Comparison of ENCODE assay signal across 8 cellular contexts in genomic region chr14:34227834-34228662, GRCh38.
A peak's percentile ranks its signal among the peaks of the same experiment; 100 is the strongest.
DNase-seq lines count a peak whose midpoint lies in the region; ATAC-seq and TF ChIP-seq lines count a peak whose summit lies in the region.

No MANE protein-coding gene starts in this region.

- H3K27me3 Mint-ChIP-seq in activated naive CD8-positive, alpha-beta T cell treated with anti-CD3 and anti-CD28 coated beads, Interleukin-2, amount 10 ng/mL, durations not matched to agents 7 days and 5 days = peaks cover 24% of the 10 kb centered on the region

- H3K79me2 ChIP-seq in GM23248 (ENCODE audit: insufficient read depth) = no peaks in the 10 kb centered on the region
- H3K79me2 ChIP-seq in Loucy (ENCODE audit: insufficient read depth, low read length) = no peaks in the 10 kb centered on the region

- H3K4me1 ChIP-seq in GM23248 (ENCODE audit: insufficient read depth) = no peaks in the 10 kb centered on the region; the same call in 1 of the 2 replicates
- no peaks in the 10 kb centered on the region for H3K4me1 ChIP-seq in Loucy (ENCODE audit: insufficient read depth, low read length, poor library complexity, severe bottlenecking)

- H3F3A ChIP-seq in GM23248 (ENCODE audit: insufficient read depth) (no peaks in the 10 kb centered on the region), Loucy (ENCODE audit: low read depth) (no peaks in the 10 kb centered on the region)

- H3K27ac Mint-ChIP-seq in activated naive CD8-positive, alpha-beta T cell treated with anti-CD3 and anti-CD28 coated beads, Interleukin-2, amount 10 ng/mL, durations not matched to agents 7 days and 5 days = peak overlapping the region; percentile 18

- H3K9me3 ChIP-seq in GM23248 (ENCODE audit: low read depth) = no peaks in the 10 kb centered on the region
- H3K9me3 ChIP-seq in Loucy (ENCODE audit: insufficient read depth, low read depth, low read length) = no peaks in the 10 kb centered on the region

- no peak overlapping the region for H3K27ac ChIP-seq in GM23248

- POLR2A ChIA-PET in activated naive CD8-positive, alpha-beta T cell treated with anti-CD3 and anti-CD28 coated beads, Interleukin-2, amount 10 ng/mL, durations not matched to agents 7 days and 5 days (lab: Charles Lee) = no interaction called here

- 33 to 36% methylated on average over 22 of the region's 22 CpGs for WGBS in GM23248 (ENCODE audit: low coverage in 1 of 2, low lambda C conversion rate in 2 of 2, missing lambda C conversion rate in 2 of 2), 2 experiments

- peak overlapping the region; percentile 11 for H3K4me3 Mint-ChIP-seq in activated naive CD8-positive, alpha-beta T cell treated with anti-CD3 and anti-CD28 coated beads, Interleukin-2, amount 10 ng/mL, durations not matched to agents 7 days and 5 days

- H4K20me1 ChIP-seq in GM23248 (ENCODE audit: insufficient read depth) = no peaks in the 10 kb centered on the region
- H4K20me1 ChIP-seq in Loucy (ENCODE audit: insufficient read depth, low read length, poor library complexity, severe bottlenecking) = no peaks in the 10 kb centered on the region

- H2AFZ ChIP-seq in GM23248 (peak overlapping the region; percentile 45; the same call in 1 of the 2 replicates), Loucy (ENCODE audit: low read length) (peak overlapping the region; percentile 38)

- H3K4me1 Mint-ChIP-seq in activated naive CD8-positive, alpha-beta T cell treated with anti-CD3 and anti-CD28 coated beads, Interleukin-2, amount 10 ng/mL, durations not matched to agents 7 days and 5 days = peaks cover 5% of the 10 kb centered on the region

- H3K9me2 ChIP-seq in GM23248 (ENCODE audit: insufficient read depth) (no peaks in the 10 kb centered on the region), Loucy (replicated peaks; ENCODE audit: low read depth, low read length) (no peaks in the 10 kb centered on the region)

- in situ Hi-C loops in GM23248 (cut with MboI) = no loop called here

- H3K9ac ChIP-seq in GM23248 (peak overlapping the region; percentile 37; the same call in 1 of the 2 replicates), Loucy (ENCODE audit: low read depth, low read length, poor library complexity, severe bottlenecking) (no peak overlapping the region)

- intact Hi-C loops in left cardiac atrium (cut with DNase I) = loop anchor here (2.0 to 10.0 kb wide), 6 partner anchors 73 to 386 kb away; no protein-coding TSS in a partner anchor

- H3K4me2 ChIP-seq in GM23248 (ENCODE audit: unreplicated experiment) = peak overlapping the region; percentile 75
- H3K4me2 ChIP-seq in Loucy (ENCODE audit: low read depth, low read length, poor library complexity, severe bottlenecking) = no peak overlapping the region

- no peaks in the 10 kb centered on the region for H3K36me3 Mint-ChIP-seq in activated naive CD8-positive, alpha-beta T cell treated with anti-CD3 and anti-CD28 coated beads, Interleukin-2, amount 10 ng/mL, durations not matched to agents 7 days and 5 days

- DNase-seq in GDM1 (lab: John Stamatoyannopoulos, UW) (peak; percentile 28), GM23248 (peak; percentile 83), SKM-1 (lab: John Stamatoyannopoulos, UW; ENCODE audit: unreplicated experiment) (peak; percentile 0), left cardiac atrium (peak; percentile 66), retinal pigment epithelial cell (ENCODE audit: low read depth) (peak; percentile 9), NCI-H187 treated with DMSO at 0.1 percent for 48 hours (lab: John Stamatoyannopoulos, UW) (no peak)
- peak; percentile 60 for DNase-seq in activated naive CD8-positive, alpha-beta T cell treated with anti-CD3 and anti-CD28 coated beads, Interleukin-2, amount 10 ng/mL, durations not matched to agents 7 days and 5 days

- H3K27me3 ChIP-seq in GM23248 (replicated peaks; ENCODE audit: insufficient read depth) (no peaks in the 10 kb centered on the region), Loucy (ENCODE audit: insufficient read depth, low read length, poor library complexity, severe bottlenecking) (no peaks in the 10 kb centered on the region)

- H3K36me3 ChIP-seq in GM23248 (ENCODE audit: low read depth) (no peaks in the 10 kb centered on the region), Loucy (ENCODE audit: insufficient read depth, low read length) (no peaks in the 10 kb centered on the region)

- H3K9me3 Mint-ChIP-seq in activated naive CD8-positive, alpha-beta T cell treated with anti-CD3 and anti-CD28 coated beads, Interleukin-2, amount 10 ng/mL, durations not matched to agents 7 days and 5 days = no peaks in the 10 kb centered on the region

- H3K4me3 ChIP-seq in GM23248 (peak overlapping the region; percentile 44), Loucy (ENCODE audit: low read length, poor library complexity, severe bottlenecking) (no peak overlapping the region), retinal pigment epithelial cell (ENCODE audit: low read length) (peak overlapping the region; percentile 21)

- ATAC-seq in activated naive CD8-positive, alpha-beta T cell treated with anti-CD3 and anti-CD28 coated beads, Interleukin-2, amount 10 ng/mL, durations not matched to agents 7 days and 5 days (ENCODE audit: low read depth) = peak; percentile 78
- peak; percentile 94 to 96 for ATAC-seq in left cardiac atrium

- TF ChIP-seq CTCF in Loucy (conservative IDR thresholded peaks at IDR 0.05; ENCODE audit: low read length) (peak; percentile 84), retinal pigment epithelial cell (conservative IDR thresholded peaks at IDR 0.05; ENCODE audit: low read depth, low read length) (peak; percentile 83)
